ENCODE assay signal across 9 cellular contexts in genomic region chr14:69484444-69485113, GRCh38. TPM values are rescaled to one million over a fixed set of nuclear protein-coding genes. Genes with fewer than 3 reads are reported as not detected.
DNase-seq lines count a peak whose midpoint lies in the region; ATAC-seq and TF ChIP-seq lines count a peak whose summit lies in the region.
"Had no signal": no experiment of that assay in that cellular context is flagged by ENCODE, and none has a peak within 500 bp of the region (broad histone marks: within the 10 kb centered on the region; RNA-seq: fewer than 3 reads in every experiment).

Gene PLEKHD1 (plus strand): TSS chr14:69484728. CDS start chr14:69484966, 238 bp downstream.

- POLR2A ChIA-PET in Panc1 (lab: Charles Lee) = no interaction called here
- POLR2A ChIA-PET in CD8-positive, alpha-beta memory T cell (lab: Charles Lee) = no interaction called here

- H3K79me1 ChIP-seq in trophoblast cell (ENCODE audit: low read length) = no peaks in the 10 kb centered on the region

- ATAC-seq in Panc1 = peak; percentile 55
- no peak for ATAC-seq in HG03342 (IDR thresholded peaks at IDR 0.05; ENCODE audit: unreplicated experiment)
- ATAC-seq in HG02973 (IDR thresholded peaks at IDR 0.05; ENCODE audit: unreplicated experiment) = no peak

- BruUV-seq in Panc1 (replicated peaks; lab: Mats Ljungman, UMichigan) = no TSS peak

- TF ChIP-seq CTCF in Panc1 (IDR thresholded peaks at IDR 0.05) = no peak
- no peak for TF ChIP-seq CTCF in cardiac muscle cell (IDR thresholded peaks at IDR 0.05; ENCODE audit: low read depth, low read length)

- H3K4me3 ChIP-seq in Panc1 (ENCODE audit: low read depth in 2 of 2, low read length in 2 of 2) = peak within 1 kb of the TSS; percentile 36 to 44
- peak within 1 kb of the TSS; percentile 32 for H3K4me3 ChIP-seq in cardiac muscle cell
- peak within 1 kb of the TSS; percentile 19 for H3K4me3 ChIP-seq in trophoblast cell (ENCODE audit: low read depth, low read length)
- no peak within 1 kb of the TSS for H3K4me3 ChIP-seq in CD8-positive, alpha-beta memory T cell (ENCODE audit: low read length)
- H3K4me3 ChIP-seq: SJSA1 had no signal

- H2BK5ac ChIP-seq in trophoblast cell (ENCODE audit: low read depth, low read length, poor library complexity) = no peak within 1 kb of the TSS

- no peaks in the 10 kb centered on the region for H3K4me1 ChIP-seq in Panc1 (ENCODE audit: control insufficient read depth, insufficient read depth, low read length)
- H3K4me1 ChIP-seq in cardiac muscle cell (ENCODE audit: low read depth) = peaks cover 4% of the 10 kb centered on the region
- peaks cover 9 to 13% of the 10 kb centered on the region in 2 experiments for H3K4me1 ChIP-seq in trophoblast cell (ENCODE audit: control insufficient read depth in 1 of 2, insufficient read depth in 2 of 2, low read length in 2 of 2)
- H3K4me1 ChIP-seq in CD8-positive, alpha-beta memory T cell (ENCODE audit: insufficient read depth, low read length) = no peaks in the 10 kb centered on the region
- H3K4me1 ChIP-seq: SJSA1 had no signal

- H3K27ac ChIP-seq in Panc1 (ENCODE audit: low read length) (no peak within 1 kb of the TSS), cardiac muscle cell (no peak within 1 kb of the TSS), trophoblast cell (ENCODE audit: low read depth, low read length) (no peak within 1 kb of the TSS)
- H3K27ac ChIP-seq in CD8-positive, alpha-beta memory T cell (ENCODE audit: low read depth, low read length) = no peak within 1 kb of the TSS
- H3K27ac ChIP-seq: SJSA1 had no signal

- H3K9me3 Mint-ChIP-seq in CD8-positive, alpha-beta memory T cell = no peaks in the 10 kb centered on the region

- no peaks in the 10 kb centered on the region for H3K36me3 ChIP-seq in Panc1 (ENCODE audit: control insufficient read depth, insufficient read depth, low read length)
- no peaks in the 10 kb centered on the region for H3K36me3 ChIP-seq in cardiac muscle cell
- no peaks in the 10 kb centered on the region for H3K36me3 ChIP-seq in trophoblast cell (ENCODE audit: control insufficient read depth in 1 of 2, insufficient read depth in 2 of 2, low read length in 2 of 2)
- no peaks in the 10 kb centered on the region for H3K36me3 ChIP-seq in CD8-positive, alpha-beta memory T cell (ENCODE audit: insufficient read depth, low read length)
- H3K36me3 ChIP-seq: SJSA1 had no signal

- H3K4me2 ChIP-seq in trophoblast cell (ENCODE audit: low read length) = peak within 1 kb of the TSS; percentile 58

- CTCF ChIA-PET in Panc1 (lab: Charles Lee) = no interaction called here
- CTCF ChIA-PET in CD8-positive, alpha-beta memory T cell (lab: Charles Lee) = no interaction called here

- H3K4ac ChIP-seq in trophoblast cell (ENCODE audit: low read depth, low read length) = no peak within 1 kb of the TSS

- H3K27me3 Mint-ChIP-seq in CD8-positive, alpha-beta memory T cell = peaks cover 23 to 50% of the 10 kb centered on the region in 2 donors

- no peak within 1 kb of the TSS for H4K91ac ChIP-seq in trophoblast cell (ENCODE audit: low read depth, low read length)

- no peak within 1 kb of the TSS for H2BK120ac ChIP-seq in trophoblast cell (ENCODE audit: insufficient read depth, low read length, poor library complexity)

- H3K18ac ChIP-seq in trophoblast cell (ENCODE audit: low read length) = no peak within 1 kb of the TSS

- peaks cover 0 to 9% (median 1%) of the 10 kb centered on the region in 3 donors for H3K4me1 Mint-ChIP-seq in CD8-positive, alpha-beta memory T cell

- no peaks in the 10 kb centered on the region for H3K79me2 ChIP-seq in trophoblast cell (ENCODE audit: control insufficient read depth, insufficient read depth, low read length, poor library complexity)

- no peak within 1 kb of the TSS for H3K14ac ChIP-seq in trophoblast cell (ENCODE audit: low read length)

- H3K23ac ChIP-seq in trophoblast cell (ENCODE audit: low read length) = no peak within 1 kb of the TSS

- H3K27ac Mint-ChIP-seq in CD8-positive, alpha-beta memory T cell = no peak within 1 kb of the TSS

- no peak within 1 kb of the TSS for H2AFZ ChIP-seq in trophoblast cell (ENCODE audit: insufficient read depth, low read length, poor library complexity)

- no CpG with 5 or more reads among the region's 72 CpGs for WGBS in trophoblast cell (ENCODE audit: extremely low coverage, insufficient coverage, insufficient read length)

- no peaks in the 10 kb centered on the region for H3K9me3 ChIP-seq in Panc1 (ENCODE audit: control insufficient read depth, insufficient read depth, low read depth, low read length)
- no peaks in the 10 kb centered on the region for H3K9me3 ChIP-seq in cardiac muscle cell (ENCODE audit: low read depth)
- H3K9me3 ChIP-seq in trophoblast cell (ENCODE audit: insufficient read depth, low read depth, low read length) = peaks cover 3% of the 10 kb centered on the region
- no peaks in the 10 kb centered on the region for H3K9me3 ChIP-seq in CD8-positive, alpha-beta memory T cell (ENCODE audit: low read length)
- H3K9me3 ChIP-seq: SJSA1 had no signal

- H3K36me3 Mint-ChIP-seq in CD8-positive, alpha-beta memory T cell = no peaks in the 10 kb centered on the region

- no peak within 1 kb of the TSS for H3K4me3 Mint-ChIP-seq in CD8-positive, alpha-beta memory T cell

- no peak within 1 kb of the TSS for H4K12ac ChIP-seq in trophoblast cell (ENCODE audit: low read depth, low read length)

- no peak within 1 kb of the TSS for H3K9ac ChIP-seq in trophoblast cell (ENCODE audit: low read length)

- no peak within 1 kb of the TSS for H4K8ac ChIP-seq in trophoblast cell (ENCODE audit: low read depth, low read length)

- in situ Hi-C loops in Panc1 (cut with HindIII; ENCODE audit: low pct_unique_long_range_greater_than_20kb, low sequenced_read_pairs) = no loop called here

- H2AK5ac ChIP-seq in trophoblast cell (ENCODE audit: low read length) = no peak within 1 kb of the TSS

- H3K27me3 ChIP-seq in Panc1 (ENCODE audit: control insufficient read depth, insufficient read depth, low read length) (peaks cover 2% of the 10 kb centered on the region; the same call in 1 of the 2 replicates), cardiac muscle cell (peaks cover 95% of the 10 kb centered on the region), trophoblast cell (ENCODE audit: insufficient read depth, low read length) (peaks cover 38% of the 10 kb centered on the region)
- peaks cover 4% of the 10 kb centered on the region for H3K27me3 ChIP-seq in CD8-positive, alpha-beta memory T cell (ENCODE audit: insufficient read depth, low read length, poor library complexity, severe bottlenecking)

- DNase-seq in DMS53 treated with DMSO at 0.1 percent for 48 hours (lab: John Stamatoyannopoulos, UW; ENCODE audit: unreplicated experiment) = peak; percentile 23
- no peak for DNase-seq in Panc1 (ENCODE audit: low read depth, low spot score)
- DNase-seq in cardiac muscle cell (ENCODE audit: low read depth in 1 of 2, low spot score in 1 of 2) = peak in 1 of 2 donors; percentile 61
- peak in 1 of 2 donors; percentile 12 for DNase-seq in trophoblast cell
- DNase-seq in Ammon's horn (ENCODE audit: low spot score) = no peak
- no peak for DNase-seq in CD8-positive, alpha-beta memory T cell

- H2BK12ac ChIP-seq in trophoblast cell (ENCODE audit: low read length) = no peak within 1 kb of the TSS

- intact Hi-C loops in Panc1 (cut with micrococcal nuclease; ENCODE audit: unreplicated experiment) = no loop called here

RNA-seq across cellular contexts. Expression of gene PLEKHD1, which starts in this region (rescaled TPM):
- total RNA-seq in Panc1 (2021; ENCODE audit: unreplicated experiment) (0.08 TPM), cardiac muscle cell (0.12 and 0.21 TPM in 2 replicates)
- 0.10 TPM for polyA plus RNA-seq in Panc1 (2012; ENCODE audit: insufficient read length)
- polyA plus RNA-seq in cardiac muscle cell = 0.37 TPM in 1 of 2 replicates, not detected in the other
- 0.10 and 0.11 TPM in 2 replicates for polyA plus RNA-seq in trophoblast cell (2013)
- total RNA-seq in CD8-positive, alpha-beta memory T cell = under 1 TPM in 1 of 2 experiments, not detected in 1; 0.11 TPM
- polyA plus RNA-seq in CD8-positive, alpha-beta memory T cell = 0.06 TPM

Comparison
In these comparisons a context has a peak if more than half of its experiments do, and no peak if none do; other contexts are left out.
1. Peak in ATAC-seq and H3K4me3 ChIP-seq in Panc1; RNA of the gene not detected or under 1 TPM.